ENCODE assay signal across 8 cellular contexts in genomic region chr7:100889761-100890639, GRCh38. TPM values are rescaled to one million over a fixed set of nuclear protein-coding genes. Genes with fewer than 3 reads are reported as not detected.
A peak's percentile ranks its signal among the peaks of the same experiment; 100 is the strongest.
DNase-seq lines count a peak whose midpoint lies in the region; ATAC-seq and TF ChIP-seq lines count a peak whose summit lies in the region.

No MANE protein-coding gene starts in this region.

- H3K27me3 ChIP-seq in BE2C = peaks cover under 1% of the 10 kb centered on the region
- H3K27me3 ChIP-seq in right lobe of liver = no peaks in the 10 kb centered on the region

- ATAC-seq in GM19324 (IDR thresholded peaks at IDR 0.05; ENCODE audit: low FRiP score, unreplicated experiment) = peak; percentile 72
- ATAC-seq in HG03469 (IDR thresholded peaks at IDR 0.05; ENCODE audit: unreplicated experiment) = peak; percentile 60
- ATAC-seq in right lobe of liver = peak; percentile 88 to 92 (median 90)

- TF ChIP-seq POLR2A in right lobe of liver (IDR thresholded peaks at IDR 0.05) = peak; percentile 63

- H3K36me3 ChIP-seq in BE2C = peaks cover 44% of the 10 kb centered on the region
- peaks cover 0 to 37% (median 12%) of the 10 kb centered on the region in 4 donors for H3K36me3 ChIP-seq in right lobe of liver

- H3K9me3 ChIP-seq in BE2C (no peaks in the 10 kb centered on the region), right lobe of liver (no peaks in the 10 kb centered on the region)

- TF ChIP-seq CTCF in BE2C (IDR thresholded peaks at IDR 0.05; ENCODE audit: low read depth, low read length) (no peak), right lobe of liver (IDR thresholded peaks at IDR 0.05) (peak in 1 of 4 donors; percentile 12)

- peak overlapping the region; percentile 44 to 77 (median 77) for H3K27ac ChIP-seq in right lobe of liver

- intact Hi-C loops in right lobe of liver (cut with DNase I) = loop anchor here (5.0 kb wide), 1 partner anchor 172 kb away; no protein-coding TSS in a partner anchor

- H3K4me1 ChIP-seq in BE2C = peaks cover 10% of the 10 kb centered on the region; the same call in 1 of the 2 replicates
- H3K4me1 ChIP-seq in right lobe of liver = peaks cover 0 to 15% (median 9%) of the 10 kb centered on the region in 4 donors

- DNase-seq in BE2C (peak; percentile 96), NCI-H748 treated with DMSO at 0.1 percent for 48 hours (lab: John Stamatoyannopoulos, UW) (peak; percentile 79), dermis blood vessel endothelial cell (peak; percentile 95), right lobe of liver (peak; percentile 96 to 98 (median 96))
- peak; percentile 77 to 90 for DNase-seq in activated CD4-positive, alpha-beta T cell treated with anti-CD3 and anti-CD28 coated beads, Interleukin-2, amount 50 U/mL, for 24 hours (ENCODE audit: low read depth in 1 of 2, low spot score in 1 of 2)
- peak; percentile 91 for DNase-seq in stimulated activated CD4-positive, alpha-beta T cell treated with anti-CD3 and anti-CD28 coated beads, Interleukin-4, amount 100 ng/mL, for 1 hour

- WGBS in right lobe of liver (ENCODE audit: insufficient coverage, low coverage, low lambda C conversion rate, missing lambda C conversion rate) = under 1% methylated on average over 46 of the region's 62 CpGs

- peak overlapping the region; percentile 62 for H3K4me3 ChIP-seq in BE2C (ENCODE audit: low read depth, low read length)
- H3K4me3 ChIP-seq in right lobe of liver = peak overlapping the region; percentile 77 to 84 (median 82)

RNA-seq across cellular contexts. Expression of gene UFSP1, which starts 0.5 kb away (rescaled TPM):
- polyA plus RNA-seq in BE2C (2012; ENCODE audit: insufficient read depth, insufficient read length, low read depth) = 28.6 TPM
- total RNA-seq in dermis blood vessel endothelial cell = 2.2 and 2.9 TPM in 2 replicates
- 1 to 10 TPM; 1.0 to 3.4 (median 2.1) TPM for total RNA-seq in right lobe of liver

RNA-seq across cellular contexts. Expression of gene ACHE, which starts 5.7 kb away (rescaled TPM):
- polyA plus RNA-seq in BE2C (2012; ENCODE audit: insufficient read depth, insufficient read length, low read depth) = 1.9 TPM
- total RNA-seq in dermis blood vessel endothelial cell = 1.2 and 4.9 TPM in 2 replicates
- total RNA-seq in right lobe of liver = 1 to 10 TPM in 5 of 6 experiments, under 1 TPM in 1; 0.59 to 6.0 (median 3.0) TPM

RNA-seq across cellular contexts. Expression of gene SRRT, which starts 15.1 kb away (rescaled TPM):
- 446 TPM for polyA plus RNA-seq in BE2C (2012; ENCODE audit: insufficient read depth, insufficient read length, low read depth)
- 43.9 and 53.9 TPM in 2 replicates for total RNA-seq in dermis blood vessel endothelial cell
- 10 to 100 TPM; 22.4 to 65.7 (median 49.1) TPM for total RNA-seq in right lobe of liver

RNA-seq across cellular contexts. Expression of gene TRIP6, which starts 22.8 kb away (rescaled TPM):
- polyA plus RNA-seq in BE2C (2012; ENCODE audit: insufficient read depth, insufficient read length, low read depth) = 4.3 TPM
- total RNA-seq in dermis blood vessel endothelial cell = 43.6 and 61.4 TPM in 2 replicates
- total RNA-seq in right lobe of liver = 10 to 100 TPM; 21.4 to 58.6 (median 43.2) TPM

RNA-seq across cellular contexts. Expression of gene SLC12A9, which starts 37.5 kb away (rescaled TPM):
- polyA plus RNA-seq in BE2C (2012; ENCODE audit: insufficient read depth, insufficient read length, low read depth) = 60.4 TPM
- total RNA-seq in dermis blood vessel endothelial cell = 37.1 and 39.9 TPM in 2 replicates
- 10 to 100 TPM in 2 of 6 experiments, 1 to 10 TPM in 4; 7.1 to 10.6 (median 9.2) TPM for total RNA-seq in right lobe of liver

Comparison
In these comparisons a context has a peak if more than half of its experiments do, and no peak if none do; other contexts are left out.
1. Peak in every context shown above with its lines: DNase-seq, ATAC-seq, H3K4me3 ChIP-seq and H3K27ac ChIP-seq.